In genomic region chr12:63844391-63845341, GRCh38 we compare ENCODE assay signal across 1 cellular context.
TF ChIP-seq lines count a peak whose summit lies in the region.

Gene SRGAP1 (plus strand): TSS chr12:63844700. CDS start chr12:63844817, 117 bp downstream.

TF ChIP-seq in HepG2, 621 proteins besides CTCF, POLR2A, EP300 and RAD21 (continued from another document):
- 0 out of 2 replicates have a peak, but pooled peaks have one; percentile 28 for TF ChIP-seq HBP1 (CRISPR knock-in tag; IDR thresholded peaks at IDR 0.05; ENCODE audit: low read depth)
- TF ChIP-seq ZNF570 (CRISPR knock-in tag; IDR thresholded peaks at IDR 0.05; ENCODE audit: borderline replicate concordance), result no peak
- TF ChIP-seq ZNF607 (CRISPR knock-in tag; IDR thresholded peaks at IDR 0.05; ENCODE audit: borderline replicate concordance), result no peak
- TF ChIP-seq ZNF512B (CRISPR knock-in tag; IDR thresholded peaks at IDR 0.05; ENCODE audit: borderline replicate concordance), result 0 out of 2 replicates have a peak, but pooled peaks have one; percentile 27
- TF ChIP-seq GATAD2A (CRISPR knock-in tag; IDR thresholded peaks at IDR 0.05), result no peak
- no peak for TF ChIP-seq ETS1 (CRISPR knock-in tag; IDR thresholded peaks at IDR 0.05)
- TF ChIP-seq ZMYM3 (CRISPR knock-in tag; IDR thresholded peaks at IDR 0.05), result peak; percentile 41; the same call in 1 of the 2 replicates
TF ChIP-seq in HepG2: peak in this region for 19.
